ENCODE assay signal across 29 cellular contexts in the genomic region with DNA sequence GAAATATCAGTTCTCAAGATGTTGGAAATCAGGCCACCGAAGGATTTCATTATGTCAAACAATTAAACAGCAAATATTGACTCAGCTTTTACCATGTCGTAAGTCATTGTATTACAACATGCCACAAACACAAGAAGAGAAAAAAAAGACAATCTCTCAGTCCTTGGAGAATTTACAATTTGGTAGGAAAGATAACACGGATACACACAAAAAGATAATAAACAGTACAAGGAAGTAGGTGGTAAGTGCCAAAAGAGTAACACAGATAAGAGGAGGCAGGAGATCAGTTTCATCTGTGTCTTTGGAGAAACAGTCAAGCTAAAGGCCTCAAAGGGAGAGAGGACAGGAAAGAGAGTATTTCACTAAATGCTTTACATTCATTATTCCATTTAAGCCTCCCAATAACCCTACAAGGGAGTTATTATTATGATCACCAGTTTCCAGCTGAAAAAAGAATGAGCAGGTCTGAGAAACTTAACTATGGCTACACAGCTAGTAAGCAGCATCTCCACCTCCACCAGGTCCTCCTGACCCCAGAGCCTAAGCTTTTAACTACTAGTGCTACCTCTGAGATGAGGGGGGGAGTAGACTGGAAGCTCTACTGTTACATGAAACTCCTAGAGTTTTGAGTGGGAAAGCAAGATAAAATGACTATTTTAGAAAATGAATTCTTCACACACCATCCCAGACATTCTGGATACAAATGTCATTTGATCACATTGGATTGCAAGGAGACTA. TPM values are rescaled to one million over a fixed set of nuclear protein-coding genes. Genes with fewer than 3 reads are reported as not detected.
A peak's percentile ranks its signal among the peaks of the same experiment; 100 is the strongest.
DNase-seq lines count a peak whose midpoint lies in the region; ATAC-seq and TF ChIP-seq lines count a peak whose summit lies in the region.
"Had no signal": no experiment of that assay in that cellular context is flagged by ENCODE, and none has a peak within 500 bp of the region (broad histone marks: within the 10 kb centered on the region; RNA-seq: fewer than 3 reads in every experiment).

No MANE protein-coding gene starts in this region.

- H3K36me3 Mint-ChIP-seq in endothelial cell (ENCODE audit: low read depth, unreplicated experiment) = no peaks in the 10 kb centered on the region
- H3K36me3 Mint-ChIP-seq: activated naive CD4-positive, alpha-beta T cell treated with anti-CD3 and anti-CD28 coated beads, Interleukin-2, amount 50 U/mL, for 24 hours; CD4-positive, CD25-positive, alpha-beta regulatory T cell had no signal

- RAD21 ChIA-PET in HCT116 (lab: Charles Lee; ENCODE audit: low non-redundant PET in 1 of 2, low total read pairs in 2 of 2, uncharacterized antibody in 2 of 2, unreplicated experiment in 2 of 2) = no interaction called here

- TF ChIP-seq POLR2A in HCT116 (IDR thresholded peaks at IDR 0.05; ENCODE audit: borderline replicate concordance, extremely low read depth, insufficient read depth, insufficient read length) = no peak

- no TSS peak for BruUV-seq in HCT116 (replicated peaks; lab: Mats Ljungman, UMichigan)

- H3K36me3 ChIP-seq in HCT116 (ENCODE audit: control insufficient read depth in 1 of 2, insufficient read depth in 2 of 2, low read length in 2 of 2) = no peaks in the 10 kb centered on the region
- H3K36me3 ChIP-seq in parathyroid adenoma (ENCODE audit: control insufficient read depth, insufficient read depth, low read length) = no peaks in the 10 kb centered on the region
- H3K36me3 ChIP-seq: gastrocnemius medialis, sigmoid colon, thyroid gland had no signal

- H3K27me3 ChIP-seq in HCT116 (ENCODE audit: insufficient read depth, low read length) = no peaks in the 10 kb centered on the region
- H3K27me3 ChIP-seq in parathyroid adenoma (ENCODE audit: control insufficient read depth, insufficient read depth, low read length) = no peaks in the 10 kb centered on the region
- H3K27me3 ChIP-seq: gastrocnemius medialis, sigmoid colon, thyroid gland had no signal

- H3K9me3 ChIP-seq in HCT116 (ENCODE audit: control insufficient read depth in 1 of 2, insufficient read depth in 1 of 2, low read depth in 1 of 2, low read length in 2 of 2) (no peaks in the 10 kb centered on the region), parathyroid adenoma (ENCODE audit: control insufficient read depth, low read length) (no peaks in the 10 kb centered on the region)
- H3K9me3 ChIP-seq: gastrocnemius medialis, sigmoid colon, thyroid gland had no signal

- peaks cover 29% of the 10 kb centered on the region for H3K4me1 Mint-ChIP-seq in endothelial cell (ENCODE audit: unreplicated experiment)
- H3K4me1 Mint-ChIP-seq: GM23338 had no signal

- intact Hi-C loops in HCT116 (cut with micrococcal nuclease) = loop anchor here (10.0 kb wide), 1 partner anchor 207 kb away; no protein-coding TSS in a partner anchor

- no peaks in the 10 kb centered on the region for H3K9me3 Mint-ChIP-seq in endothelial cell (ENCODE audit: unreplicated experiment)
- H3K9me3 Mint-ChIP-seq: activated B cell treated with CpG ODN at 0.5 μM for 24 hours; activated naive CD4-positive, alpha-beta T cell treated with anti-CD3 and anti-CD28 coated beads, Interleukin-2, amount 50 U/mL, for 24 hours; GM23338; stimulated activated naive CD8-positive, alpha-beta T cell treated with anti-CD3 and anti-CD28 coated beads, Interleukin-15, Interleukin-2, amounts not matched to agents 100 ng/mL and 50 ng/mL, for 24 hours; T-helper 2 cell treated with Interferon-gamma antibody and Interleukin-4, amounts not matched to agents 5 μg/mL and 100 μg/mL, for 36 hours had no signal

- no peak for TF ChIP-seq RAD21 in HCT116 (IDR thresholded peaks at IDR 0.05; ENCODE audit: low read depth)

- POLR2A ChIA-PET in HCT116 (lab: Charles Lee) = no interaction called here

- no peaks in the 10 kb centered on the region for H3K9me2 ChIP-seq in HCT116 (ENCODE audit: insufficient read depth)

- H3K4me3 Mint-ChIP-seq in endothelial cell (ENCODE audit: unreplicated experiment) = no peak overlapping the region
- H3K4me3 Mint-ChIP-seq: activated B cell treated with CpG ODN at 0.5 μM for 24 hours; activated naive CD4-positive, alpha-beta T cell treated with anti-CD3 and anti-CD28 coated beads, Interleukin-2, amount 50 U/mL, for 24 hours; CD4-positive, CD25-positive, alpha-beta regulatory T cell; GM23338; stimulated activated naive CD8-positive, alpha-beta T cell treated with anti-CD3 and anti-CD28 coated beads, Interleukin-15, Interleukin-2, amounts not matched to agents 100 ng/mL and 50 ng/mL, for 24 hours; T-helper 2 cell treated with Interferon-gamma antibody and Interleukin-4, amounts not matched to agents 5 μg/mL and 100 μg/mL, for 36 hours had no signal

- peak overlapping the region; percentile 74 for H3K27ac Mint-ChIP-seq in endothelial cell (ENCODE audit: unreplicated experiment)
- H3K27ac Mint-ChIP-seq: activated B cell treated with CpG ODN at 0.5 μM for 24 hours; activated naive CD4-positive, alpha-beta T cell treated with anti-CD3 and anti-CD28 coated beads, Interleukin-2, amount 50 U/mL, for 24 hours; CD4-positive, CD25-positive, alpha-beta regulatory T cell; GM23338; stimulated activated naive CD8-positive, alpha-beta T cell treated with anti-CD3 and anti-CD28 coated beads, Interleukin-15, Interleukin-2, amounts not matched to agents 100 ng/mL and 50 ng/mL, for 24 hours; T-helper 2 cell treated with Interferon-gamma antibody and Interleukin-4, amounts not matched to agents 5 μg/mL and 100 μg/mL, for 36 hours had no signal

- ATAC-seq in HCT116 = no peak
- ATAC-seq in HG03342 (IDR thresholded peaks at IDR 0.05; ENCODE audit: unreplicated experiment) = no peak
- ATAC-seq in GM19023 (IDR thresholded peaks at IDR 0.05; ENCODE audit: unreplicated experiment) = no peak
- ATAC-seq in GM21526 (IDR thresholded peaks at IDR 0.05; ENCODE audit: low FRiP score, unreplicated experiment) = no peak
- ATAC-seq: gastrocnemius medialis, GM23338, left ventricle myocardium superior, SK-N-SH treated with all-trans-retinoic acid at 6 μM for 48 hours had no signal

- CTCF ChIA-PET in HCT116 (lab: Charles Lee) = no interaction called here

- DNase-seq in HCT116 (ENCODE audit: low read depth, low spot score) = no peak
- DNase-seq in OCI-M2 (lab: John Stamatoyannopoulos, UW; ENCODE audit: unreplicated experiment) = peak; percentile 46
- no peak for DNase-seq in endothelial cell (ENCODE audit: low spot score)
- DNase-seq: activated B cell treated with CpG ODN at 0.5 μM for 24 hours; activated CD4-positive, alpha-beta T cell treated with anti-CD3 and anti-CD28 coated beads, Interleukin-2, amount 50 U/mL, for 48 hours; activated CD8-positive, alpha-beta memory T cell treated with anti-CD3 and anti-CD28 coated beads, Interleukin-2, amount 50 U/mL, for 4 hours; aorta; CD4-positive, CD25-positive, alpha-beta regulatory T cell; central memory CD4-positive, alpha-beta T cell; gastrocnemius medialis; hippocampal formation; KBM-7; left ventricle myocardium superior; MV-4-11; NCI-H187 treated with DMSO at 0.1 percent for 48 hours; NCI-H526 treated with DMSO at 0.1 percent for 48 hours; posterior cingulate gyrus; sigmoid colon; thyroid gland had no signal

- peaks cover 7% of the 10 kb centered on the region for H3K27me3 Mint-ChIP-seq in endothelial cell (ENCODE audit: unreplicated experiment)
- H3K27me3 Mint-ChIP-seq: activated naive CD4-positive, alpha-beta T cell treated with anti-CD3 and anti-CD28 coated beads, Interleukin-2, amount 50 U/mL, for 24 hours had no signal

- H3K4me2 ChIP-seq in HCT116 (ENCODE audit: low read length) (no peak overlapping the region), parathyroid adenoma (ENCODE audit: low read length) (no peak overlapping the region)
- H3K4me2 ChIP-seq: GM23338 had no signal

- H2AFZ ChIP-seq in HCT116 (ENCODE audit: low read depth, low read length, poor library complexity, severe bottlenecking) (peak overlapping the region; percentile 5), parathyroid adenoma (peak overlapping the region; percentile 5)
- H2AFZ ChIP-seq: GM23338 had no signal

- H4K20me1 ChIP-seq in HCT116 (ENCODE audit: insufficient read depth) = no peaks in the 10 kb centered on the region

- TF ChIP-seq CTCF in HCT116 (IDR thresholded peaks at IDR 0.05 in 2 of 3, conservative IDR thresholded peaks at IDR 0.05 in 1 of 3; ENCODE audit: borderline replicate concordance in 1 of 3, insufficient read depth in 1 of 3, low read depth in 2 of 3, low read length in 2 of 3) (no peak), endothelial cell (IDR thresholded peaks at IDR 0.05; ENCODE audit: unreplicated experiment) (no peak), parathyroid adenoma (IDR thresholded peaks at IDR 0.05) (no peak)

- H3K79me2 ChIP-seq in HCT116 (ENCODE audit: insufficient read depth, low read length) (no peaks in the 10 kb centered on the region), parathyroid adenoma (no peaks in the 10 kb centered on the region)

- H3K4me1 ChIP-seq in HCT116 (ENCODE audit: control insufficient read depth in 1 of 2, insufficient read depth in 2 of 2, low read length in 2 of 2) (0 out of 4 replicates have a peak, but pooled peaks cover 0 to 4% of the 10 kb centered on the region in 2 experiments), parathyroid adenoma (peaks cover 12% of the 10 kb centered on the region)
- H3K4me1 ChIP-seq: gastrocnemius medialis had no signal

- H3K9ac ChIP-seq in HCT116 (ENCODE audit: low read length) (no peak overlapping the region), parathyroid adenoma (no peak overlapping the region)

- H3K4me3 ChIP-seq in HCT116 (replicated peaks in 1 of 2; ENCODE audit: low read depth in 1 of 2, low read length in 2 of 2) = no peak overlapping the region
- H3K4me3 ChIP-seq in parathyroid adenoma (ENCODE audit: low read depth, low read length) = no peak overlapping the region
- H3K4me3 ChIP-seq: gastrocnemius medialis, GM23338, sigmoid colon, thyroid gland had no signal

- H3K27ac ChIP-seq in HCT116 (ENCODE audit: low read depth, low read length) (no peak overlapping the region), parathyroid adenoma (peak overlapping the region; percentile 16)
- H3K27ac ChIP-seq: epithelial cell of prostate, gastrocnemius medialis, sigmoid colon, thyroid gland had no signal

TF ChIP-seq in HCT116, 20 proteins besides CTCF, POLR2A, EP300 and RAD21:
- TF ChIP-seq EGR1 (IDR thresholded peaks at IDR 0.05; ENCODE audit: low read depth) (no peak), FOSL1 (IDR thresholded peaks at IDR 0.05; ENCODE audit: low read depth) (no peak), CEBPB (IDR thresholded peaks at IDR 0.05; ENCODE audit: low read depth) (no peak)
TF ChIP-seq in HCT116: peak in this region for 0.

RNA-seq across cellular contexts. Expression of gene DNAJC1, which starts 13.9 kb away (rescaled TPM):
- 17.9 TPM for total RNA-seq in HCT116 (2021; ENCODE audit: unreplicated experiment)
- polyA plus RNA-seq in HCT116 (2012) = 14.4 and 18.2 TPM in 2 replicates
- 32.0 TPM for total RNA-seq in endothelial cell (ENCODE audit: unreplicated experiment)
